26 cellular contexts compared by ENCODE assay signal in the genomic region with DNA sequence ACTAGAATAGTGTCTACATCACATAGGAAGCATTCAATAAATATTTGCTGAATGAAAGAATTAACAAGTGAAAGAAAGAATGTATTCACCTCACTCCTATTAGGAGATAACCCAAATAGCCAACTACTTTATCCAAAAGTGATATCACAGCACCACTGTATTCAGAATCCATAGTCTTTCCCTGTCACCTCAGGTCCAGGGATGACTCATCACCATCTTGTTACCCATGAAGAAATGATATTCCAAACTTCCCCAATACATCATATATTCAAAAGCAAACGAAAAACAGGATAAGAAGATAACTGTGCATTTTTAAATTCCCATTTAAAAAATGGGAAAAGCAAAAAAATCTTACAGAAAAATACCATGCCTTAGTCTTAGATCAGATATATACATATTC. TPM values are rescaled to one million over a fixed set of nuclear protein-coding genes. Genes with fewer than 3 reads are reported as not detected.
DNase-seq lines count a peak whose midpoint lies in the region; ATAC-seq, FAIRE-seq and TF ChIP-seq lines count a peak whose summit lies in the region.
"Had no signal": no experiment of that assay in that cellular context is flagged by ENCODE, and none has a peak within 500 bp of the region (broad histone marks: within the 10 kb centered on the region; RNA-seq: fewer than 3 reads in every experiment).

No MANE protein-coding gene starts in this region.

- peak; percentile 16 for FAIRE-seq in D721Med (lab: Jason Lieb, UNC)
- FAIRE-seq in endothelial cell of umbilical vein (lab: Jason Lieb, UNC): no peak
- FAIRE-seq: A204.1, GM12878, GM12892, GM18507 had no signal

- dilution Hi-C loops in IMR-90 (cut with HindIII; ENCODE audit: low sequenced_read_pairs, unreplicated experiment): no loop called here
- dilution Hi-C loops in endothelial cell of umbilical vein (cut with MboI; ENCODE audit: extremely low pct_ligation_motif_present, low sequenced_read_pairs): no loop called here

- BruUV-seq in IMR-90 (replicated peaks; lab: Mats Ljungman, UMichigan) (no TSS peak), endothelial cell of umbilical vein (replicated peaks; lab: Mats Ljungman, UMichigan) (no TSS peak)

- H2BK120ac ChIP-seq in IMR-90 (ENCODE audit: low read depth, low read length): no peak overlapping the region

- H2BK20ac ChIP-seq in IMR-90 (ENCODE audit: low read depth, low read length): no peak overlapping the region

- no peak overlapping the region for H2BK5ac ChIP-seq in IMR-90 (ENCODE audit: low read depth, low read length, poor library complexity, severe bottlenecking)

- DNase-seq in D721Med (ENCODE audit: insufficient read length, low spot score) (no peak), IMR-90 (no peak), endothelial cell of umbilical vein (ENCODE audit: low read depth, low spot score) (no peak), mesothelial cell of epicardium (ENCODE audit: low spot score in 2 of 2, unreplicated experiment in 2 of 2) (no peak)
- no peak for DNase-seq in activated naive CD4-positive, alpha-beta T cell treated with Interleukin-2 at 50 U/mL for 16 hours
- DNase-seq: 8988T; AML-193; Caco-2; Calu3; CD4-positive, alpha-beta T cell; CD8-positive, alpha-beta T cell; DMS 273 treated with DMSO at 0.1 percent for 48 hours; DMS153; DMS53; DMS79; DND-41; EL; GDM1 had no signal

- no peak overlapping the region for H2AFZ ChIP-seq in IMR-90 (replicated peaks; ENCODE audit: low read length, poor library complexity)
- H2AFZ ChIP-seq in endothelial cell of umbilical vein (ENCODE audit: low read depth, low read length): no peak overlapping the region

- H3K56ac ChIP-seq in IMR-90 (ENCODE audit: extremely low read depth, insufficient read depth, low read length): no peak overlapping the region

- no peak overlapping the region for H3K4ac ChIP-seq in IMR-90 (ENCODE audit: low read depth, low read length)

- ATAC-seq in IMR-90 (ENCODE audit: low read depth) (no peak), GM21825 (IDR thresholded peaks at IDR 0.05; ENCODE audit: unreplicated experiment) (no peak)
- ATAC-seq: CD8-positive, alpha-beta T cell; GM12878 had no signal

- H3K4me1 ChIP-seq in IMR-90 (ENCODE audit: control insufficient read depth, insufficient read depth, low read length) (no peaks in the 10 kb centered on the region), endothelial cell of umbilical vein (ENCODE audit: control insufficient read depth, extremely low read depth, insufficient read depth, low read length) (no peaks in the 10 kb centered on the region)
- H3K4me1 ChIP-seq: BLaER1 treated with 17β-estradiol and CSF1 and Interleukin-3, amounts not matched to agents 10 nM and 100 nM; Caco-2 had no signal

- no peak overlapping the region for H3K27ac Mint-ChIP-seq in mesothelial cell of epicardium
- H3K27ac Mint-ChIP-seq: B cell; CD4-positive, alpha-beta T cell; CD8-positive, alpha-beta T cell had no signal

- no peaks in the 10 kb centered on the region for H3K79me1 ChIP-seq in IMR-90 (ENCODE audit: low read depth in 1 of 2, low read length in 2 of 2)

- H3K79me2 ChIP-seq in endothelial cell of umbilical vein (ENCODE audit: control insufficient read depth, insufficient read depth, low read length): no peaks in the 10 kb centered on the region

- H4K5ac ChIP-seq in IMR-90 (ENCODE audit: low read depth, low read length): no peak overlapping the region

- POLR2A ChIA-PET in IMR-90 (lab: Charles Lee; ENCODE audit: unreplicated experiment): no interaction called here
- POLR2A ChIA-PET in endothelial cell of umbilical vein (lab: Charles Lee): no interaction called here

- H3K4me1 Mint-ChIP-seq in mesothelial cell of epicardium: no peaks in the 10 kb centered on the region
- H3K4me1 Mint-ChIP-seq: B cell had no signal

- H3K4me3 Mint-ChIP-seq in mesothelial cell of epicardium: no peak overlapping the region
- H3K4me3 Mint-ChIP-seq: B cell; CD4-positive, alpha-beta T cell; CD8-positive, alpha-beta T cell had no signal

- no peak overlapping the region for H3K23ac ChIP-seq in IMR-90 (ENCODE audit: low read depth, low read length)

- no peak overlapping the region for H4K91ac ChIP-seq in IMR-90 (ENCODE audit: insufficient read depth, low read depth, low read length)

- H2BK15ac ChIP-seq in IMR-90 (ENCODE audit: low read depth, low read length): no peak overlapping the region

- H3K14ac ChIP-seq in IMR-90 (replicated peaks; ENCODE audit: low read depth, low read length): no peak overlapping the region

- H3K9me3 ChIP-seq in IMR-90 (ENCODE audit: control insufficient read depth, insufficient read depth, low read length) (no peaks in the 10 kb centered on the region), endothelial cell of umbilical vein (replicated peaks; ENCODE audit: control insufficient read depth, insufficient read depth, low read length) (no peaks in the 10 kb centered on the region)
- H3K9me3 ChIP-seq: BLaER1 treated with 17β-estradiol and CSF1 and Interleukin-3, amounts not matched to agents 10 nM and 100 nM; Caco-2 had no signal

- peaks cover 5% of the 10 kb centered on the region for H3K36me3 Mint-ChIP-seq in mesothelial cell of epicardium

- no peaks in the 10 kb centered on the region for H3K27me3 Mint-ChIP-seq in mesothelial cell of epicardium (ENCODE audit: low read depth)
- H3K27me3 Mint-ChIP-seq: B cell; CD4-positive, alpha-beta T cell had no signal

- WGBS in IMR-90 (ENCODE audit: extremely low coverage in 2 of 2, insufficient read length in 1 of 2), 2 experiments: no CpG with 5 or more reads among the region's 1 CpG

- TF ChIP-seq POLR2A in IMR-90 (IDR thresholded peaks at IDR 0.05; ENCODE audit: low read depth, low read length): no peak
- TF ChIP-seq POLR2A in endothelial cell of umbilical vein (IDR thresholded peaks at IDR 0.05; ENCODE audit: low read depth, low read length): no peak

- in situ Hi-C loops in IMR-90 (cut with MboI; ENCODE audit: low sequenced_read_pairs): no loop called here

- TF ChIP-seq RAD21 in IMR-90 (IDR thresholded peaks at IDR 0.05; ENCODE audit: low read length): no peak

- no peak overlapping the region for H4K8ac ChIP-seq in IMR-90 (ENCODE audit: low read depth in 2 of 2, low read length in 2 of 2)

- TF ChIP-seq CTCF in D721Med (IDR thresholded peaks at IDR 0.05; ENCODE audit: insufficient read depth, missing control alignments) (no peak), IMR-90 (conservative IDR thresholded peaks at IDR 0.05; ENCODE audit: low read depth, low read length) (no peak), endothelial cell of umbilical vein (IDR thresholded peaks at IDR 0.05; ENCODE audit: extremely low read depth in 1 of 2, insufficient read depth in 1 of 2, low read depth in 1 of 2, low read length in 2 of 2) (no peak), mesothelial cell of epicardium (IDR thresholded peaks at IDR 0.05; ENCODE audit: unreplicated experiment) (no peak)

- H3K27me3 ChIP-seq in IMR-90 (ENCODE audit: control insufficient read depth, insufficient read depth, low read length) (no peaks in the 10 kb centered on the region), endothelial cell of umbilical vein (ENCODE audit: control insufficient read depth in 2 of 2, insufficient read depth in 2 of 2, low read length in 2 of 2) (no peaks in the 10 kb centered on the region)
- H3K27me3 ChIP-seq: BLaER1 treated with 17β-estradiol and CSF1 and Interleukin-3, amounts not matched to agents 10 nM and 100 nM had no signal

- H2AK5ac ChIP-seq in IMR-90 (ENCODE audit: low read depth, low read length): no peak overlapping the region

- H3K27ac ChIP-seq in IMR-90 (ENCODE audit: insufficient read depth, low read length) (no peak overlapping the region), endothelial cell of umbilical vein (ENCODE audit: insufficient read depth, low read depth, low read length) (no peak overlapping the region)
- H3K27ac ChIP-seq: BLaER1 treated with 17β-estradiol and CSF1 and Interleukin-3, amounts not matched to agents 10 nM and 100 nM; C4-2B had no signal

- peaks cover 4% of the 10 kb centered on the region for H3K9me3 Mint-ChIP-seq in mesothelial cell of epicardium
- H3K9me3 Mint-ChIP-seq: CD4-positive, alpha-beta T cell had no signal

- H3K4me2 ChIP-seq in IMR-90 (ENCODE audit: low read depth, low read length) (no peak overlapping the region), endothelial cell of umbilical vein (ENCODE audit: insufficient read depth, low read length) (no peak overlapping the region)
- H3K4me2 ChIP-seq: BLaER1 treated with 17β-estradiol and CSF1 and Interleukin-3, amounts not matched to agents 10 nM and 100 nM had no signal

- H3K36me3 ChIP-seq in IMR-90 (ENCODE audit: control insufficient read depth, insufficient read depth, low read length) (no peaks in the 10 kb centered on the region), endothelial cell of umbilical vein (ENCODE audit: control insufficient read depth in 2 of 2, extremely low read depth in 1 of 2, insufficient read depth in 2 of 2, low read length in 2 of 2) (no peaks in the 10 kb centered on the region)

- H3K9ac ChIP-seq in IMR-90 (ENCODE audit: low read depth, low read length): no peak overlapping the region
- no peak overlapping the region for H3K9ac ChIP-seq in endothelial cell of umbilical vein (replicated peaks; ENCODE audit: extremely low read depth, insufficient read depth, low read length)
- H3K9ac ChIP-seq: BLaER1 treated with 17β-estradiol and CSF1 and Interleukin-3, amounts not matched to agents 10 nM and 100 nM had no signal

- H3K18ac ChIP-seq in IMR-90 (ENCODE audit: low read depth, low read length): no peak overlapping the region

- no peak overlapping the region for H3K4me3 ChIP-seq in IMR-90 (ENCODE audit: insufficient read depth, low read depth, low read length)
- no peak overlapping the region for H3K4me3 ChIP-seq in endothelial cell of umbilical vein (replicated peaks in 1 of 3; ENCODE audit: insufficient read depth in 1 of 3, low read depth in 1 of 3, low read length in 3 of 3)
- H3K4me3 ChIP-seq: BLaER1 treated with 17β-estradiol and CSF1 and Interleukin-3, amounts not matched to agents 10 nM and 100 nM; GM12878 had no signal

- H4K20me1 ChIP-seq in IMR-90 (ENCODE audit: insufficient read depth, low read length): no peaks in the 10 kb centered on the region
- H4K20me1 ChIP-seq in endothelial cell of umbilical vein (replicated peaks; ENCODE audit: control insufficient read depth, extremely low read depth, insufficient read depth, low read length): no peaks in the 10 kb centered on the region
- H4K20me1 ChIP-seq: BLaER1 treated with 17β-estradiol and CSF1 and Interleukin-3, amounts not matched to agents 10 nM and 100 nM had no signal

- H3K9me1 ChIP-seq in IMR-90 (ENCODE audit: insufficient read depth, low read length): no peaks in the 10 kb centered on the region
- H3K9me1 ChIP-seq in endothelial cell of umbilical vein (replicated peaks; ENCODE audit: control insufficient read depth, extremely low read depth, insufficient read depth, low read length): no peaks in the 10 kb centered on the region

- CTCF ChIA-PET in IMR-90 (lab: Yijun Ruan, JAX): no interaction called here
- CTCF ChIA-PET in endothelial cell of umbilical vein (lab: Charles Lee): no interaction called here

- H2AK9ac ChIP-seq in IMR-90 (replicated peaks; ENCODE audit: low read depth, low read length, poor library complexity): no peak overlapping the region

- intact Hi-C loops in IMR-90 (cut with micrococcal nuclease): no loop called here
- intact Hi-C loops in endothelial cell of umbilical vein (cut with micrococcal nuclease): no loop called here

RNA-seq across cellular contexts. Expression of a gene that starts 39.1 kb away (rescaled TPM):
- total RNA-seq in IMR-90 (2012; rRNA removed) (1.4 and 1.9 TPM in 2 replicates), endothelial cell of umbilical vein (4.5 and 4.8 TPM in 2 replicates), mesothelial cell of epicardium (11.5 to 12.7 TPM (median 12.6 TPM) in 3 replicates)
- polyA plus RNA-seq in IMR-90 (2012; rRNA removed) (1.1 and 1.4 TPM in 2 replicates), endothelial cell of umbilical vein (2.1 and 2.3 TPM in 2 replicates)
- 0.21 and 0.22 TPM in 2 replicates for polyA plus RNA-seq in IMR-90 (2012; cell fraction: cytosol; rRNA removed)
- polyA plus RNA-seq in IMR-90 (2012; cell fraction: nucleus; rRNA removed; ENCODE audit: low replicate concordance): 0.09 and 1.2 TPM in 2 replicates
- 2.3 and 2.6 TPM in 2 replicates for polyA plus RNA-seq in endothelial cell of umbilical vein (2011; cell fraction: cytosol; rRNA removed)
- 3.2 and 3.9 TPM in 2 replicates for polyA plus RNA-seq in endothelial cell of umbilical vein (2011; cell fraction: nucleus; rRNA removed)
- 2.3 and 3.3 TPM in 2 replicates for polyA plus RNA-seq in endothelial cell of umbilical vein (2012)
- 2.5 and 5.4 TPM in 2 replicates for polyA minus RNA-seq in endothelial cell of umbilical vein
- polyA minus RNA-seq in endothelial cell of umbilical vein (2011; cell fraction: cytosol; rRNA and poly(A)+ RNA removed): 10.8 TPM
- polyA minus RNA-seq in endothelial cell of umbilical vein (2011; cell fraction: nucleus; rRNA and poly(A)+ RNA removed): 3.9 and 4.1 TPM in 2 replicates

RNA-seq across cellular contexts. Expression of a gene that starts 39.4 kb away (rescaled TPM):
- total RNA-seq in IMR-90 (2012; rRNA removed): 0.72 and 1.4 TPM in 2 replicates
- polyA plus RNA-seq in IMR-90 (2012; rRNA removed): 0.77 and 0.91 TPM in 2 replicates
- 0.04 and 0.11 TPM in 2 replicates for polyA plus RNA-seq in IMR-90 (2012; cell fraction: cytosol; rRNA removed)
- 0.21 and 2.3 TPM in 2 replicates for polyA plus RNA-seq in IMR-90 (2012; cell fraction: nucleus; rRNA removed; ENCODE audit: low replicate concordance)
- 3.8 and 5.7 TPM in 2 replicates for total RNA-seq in endothelial cell of umbilical vein
- polyA plus RNA-seq in endothelial cell of umbilical vein: 1.5 TPM in 2 replicates
- polyA plus RNA-seq in endothelial cell of umbilical vein (2011; cell fraction: cytosol; rRNA removed): 0.92 and 1.1 TPM in 2 replicates
- 4.6 and 4.7 TPM in 2 replicates for polyA plus RNA-seq in endothelial cell of umbilical vein (2011; cell fraction: nucleus; rRNA removed)
- polyA plus RNA-seq in endothelial cell of umbilical vein (2012): 0.82 and 1.3 TPM in 2 replicates
- polyA minus RNA-seq in endothelial cell of umbilical vein: 2.4 and 3.6 TPM in 2 replicates
- 1.6 TPM for polyA minus RNA-seq in endothelial cell of umbilical vein (2011; cell fraction: cytosol; rRNA and poly(A)+ RNA removed)
- polyA minus RNA-seq in endothelial cell of umbilical vein (2011; cell fraction: nucleus; rRNA and poly(A)+ RNA removed): 3.8 and 4.5 TPM in 2 replicates
- 3.5 to 4.1 TPM (median 3.8 TPM) in 3 replicates for total RNA-seq in mesothelial cell of epicardium
